Comparison of ENCODE assay signal across 1 cellular context in genomic region chr1:167542109-167543032, GRCh38.
TF ChIP-seq lines count a peak whose summit lies in the region.

No MANE protein-coding gene starts in this region.

TF ChIP-seq in HepG2, 621 proteins besides CTCF, POLR2A, EP300 and RAD21 (continued from another document):
- TF ChIP-seq ZNF354B (CRISPR knock-in tag; IDR thresholded peaks at IDR 0.05): no peak
- TF ChIP-seq SATB2 (CRISPR knock-in tag; IDR thresholded peaks at IDR 0.05): no peak
- no peak for TF ChIP-seq SPEN (CRISPR knock-in tag; IDR thresholded peaks at IDR 0.05; ENCODE audit: low read depth)
- TF ChIP-seq U2AF1 (optimal IDR thresholded peaks at IDR 0.05; ENCODE audit: low read depth, low read length): no peak
- no peak for TF ChIP-seq ZMYM4 (CRISPR knock-in tag; IDR thresholded peaks at IDR 0.05)
- no peak for TF ChIP-seq ELF1 (CRISPR knock-in tag; IDR thresholded peaks at IDR 0.05)
- TF ChIP-seq RAD51 (IDR thresholded peaks at IDR 0.05; ENCODE audit: borderline replicate concordance): no peak
- no peak for TF ChIP-seq ZNF207 (IDR thresholded peaks at IDR 0.05; ENCODE audit: borderline replicate concordance)
- no peak for TF ChIP-seq HDAC6 (IDR thresholded peaks at IDR 0.05; ENCODE audit: low read depth, low read length)
- TF ChIP-seq, protein P1, sequence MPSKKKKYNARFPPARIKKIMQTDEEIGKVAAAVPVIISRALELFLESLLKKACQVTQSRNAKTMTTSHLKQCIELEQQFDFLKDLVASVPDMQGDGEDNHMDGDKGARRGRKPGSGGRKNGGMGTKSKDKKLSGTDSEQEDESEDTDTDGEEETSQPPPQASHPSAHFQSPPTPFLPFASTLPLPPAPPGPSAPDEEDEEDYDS (CRISPR knock-in tag; IDR thresholded peaks at IDR 0.05): no peak
- TF ChIP-seq, protein P2, sequence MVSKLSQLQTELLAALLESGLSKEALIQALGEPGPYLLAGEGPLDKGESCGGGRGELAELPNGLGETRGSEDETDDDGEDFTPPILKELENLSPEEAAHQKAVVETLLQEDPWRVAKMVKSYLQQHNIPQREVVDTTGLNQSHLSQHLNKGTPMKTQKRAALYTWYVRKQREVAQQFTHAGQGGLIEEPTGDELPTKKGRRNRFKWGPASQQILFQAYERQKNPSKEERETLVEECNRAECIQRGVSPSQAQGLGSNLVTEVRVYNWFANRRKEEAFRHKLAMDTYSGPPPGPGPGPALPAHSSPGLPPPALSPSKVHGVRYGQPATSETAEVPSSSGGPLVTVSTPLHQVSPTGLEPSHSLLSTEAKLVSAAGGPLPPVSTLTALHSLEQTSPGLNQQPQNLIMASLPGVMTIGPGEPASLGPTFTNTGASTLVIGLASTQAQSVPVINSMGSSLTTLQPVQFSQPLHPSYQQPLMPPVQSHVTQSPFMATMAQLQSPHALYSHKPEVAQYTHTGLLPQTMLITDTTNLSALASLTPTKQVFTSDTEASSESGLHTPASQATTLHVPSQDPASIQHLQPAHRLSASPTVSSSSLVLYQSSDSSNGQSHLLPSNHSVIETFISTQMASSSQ (IDR thresholded peaks at IDR 0.05; ENCODE audit: low read depth): no peak
- TF ChIP-seq, protein P2 (CRISPR knock-in tag; IDR thresholded peaks at IDR 0.05; ENCODE audit: borderline replicate concordance): no peak
- no peak for TF ChIP-seq HES4 (CRISPR knock-in tag; IDR thresholded peaks at IDR 0.05; ENCODE audit: borderline replicate concordance)
- no peak for TF ChIP-seq ZNF749 (CRISPR knock-in tag; IDR thresholded peaks at IDR 0.05; ENCODE audit: borderline replicate concordance)
- TF ChIP-seq ZNF589 (CRISPR knock-in tag; conservative IDR thresholded peaks at IDR 0.05): no peak
- no peak for TF ChIP-seq GMEB2 (CRISPR knock-in tag; IDR thresholded peaks at IDR 0.05; ENCODE audit: low read depth)
